Comparison of ENCODE assay signal across 1 cellular context in genomic region chr3:49666592-49666991, GRCh38.
A peak's percentile ranks its signal among the peaks of the same experiment; 100 is the strongest.
TF ChIP-seq lines count a peak whose summit lies in the region.

No MANE protein-coding gene starts in this region.

TF ChIP-seq in HepG2, 621 proteins besides CTCF, POLR2A, EP300 and RAD21 (continued from another document and continues in another):
- TF ChIP-seq ZNF225 (CRISPR knock-in tag; IDR thresholded peaks at IDR 0.05) (no peak), TEAD3 (CRISPR knock-in tag; optimal IDR thresholded peaks at IDR 0.05; ENCODE audit: borderline replicate concordance) (peak; percentile 91), MXI1 (IDR thresholded peaks at IDR 0.05; ENCODE audit: borderline replicate concordance, low read depth, low read length) (no peak), HNF1B (CRISPR knock-in tag; IDR thresholded peaks at IDR 0.05) (no peak), CCAR2 (optimal IDR thresholded peaks at IDR 0.05; ENCODE audit: low read depth, low read length) (no peak), ZNF44 (CRISPR knock-in tag; IDR thresholded peaks at IDR 0.05) (no peak), HOXA9 (CRISPR knock-in tag; IDR thresholded peaks at IDR 0.05; ENCODE audit: borderline replicate concordance) (no peak), ZNF747 (CRISPR knock-in tag; IDR thresholded peaks at IDR 0.05; ENCODE audit: borderline replicate concordance) (no peak), NR2F6 (IDR thresholded peaks at IDR 0.05) (peak; percentile 65), NR2F6 (CRISPR knock-in tag; IDR thresholded peaks at IDR 0.05) (peak; percentile 60; the same call in 1 of the 2 replicates), RAD51 (IDR thresholded peaks at IDR 0.05; ENCODE audit: borderline replicate concordance) (no peak), NFKB2 (CRISPR knock-in tag; IDR thresholded peaks at IDR 0.05; ENCODE audit: borderline replicate concordance) (no peak), AKAP8 (CRISPR knock-in tag; IDR thresholded peaks at IDR 0.05) (peak; percentile 20; the same call in 1 of the 2 replicates), ZNF660 (CRISPR knock-in tag; IDR thresholded peaks at IDR 0.05; ENCODE audit: borderline replicate concordance, low read depth) (no peak), ZNF713 (CRISPR knock-in tag; IDR thresholded peaks at IDR 0.05) (no peak), POGK (CRISPR knock-in tag; conservative IDR thresholded peaks at IDR 0.05) (no peak), FOXA3 (CRISPR knock-in tag; IDR thresholded peaks at IDR 0.05) (no peak), SKI (IDR thresholded peaks at IDR 0.05; ENCODE audit: partially characterized antibody) (no peak), GMEB1 (CRISPR knock-in tag; IDR thresholded peaks at IDR 0.05; ENCODE audit: borderline replicate concordance) (no peak), ZC3H13 (CRISPR knock-in tag; IDR thresholded peaks at IDR 0.05) (no peak), ZFAT (CRISPR knock-in tag; conservative IDR thresholded peaks at IDR 0.05) (no peak), SCMH1 (CRISPR knock-in tag; IDR thresholded peaks at IDR 0.05; ENCODE audit: borderline replicate concordance) (no peak), TAF15 (IDR thresholded peaks at IDR 0.05; ENCODE audit: low read depth, low read length, poor library complexity, severe bottlenecking) (no peak), CBX2 (IDR thresholded peaks at IDR 0.05; ENCODE audit: low read depth, low read length) (no peak), CBX2 (CRISPR knock-in tag; IDR thresholded peaks at IDR 0.05; ENCODE audit: low read depth) (no peak), PHF21A (CRISPR knock-in tag; IDR thresholded peaks at IDR 0.05) (peak; percentile 58; the same call in 1 of the 2 replicates), CEBPG (CRISPR knock-in tag; IDR thresholded peaks at IDR 0.05) (no peak), NCOR1 (IDR thresholded peaks at IDR 0.05; ENCODE audit: borderline replicate concordance, low read length) (peak; percentile 81), SALL2 (CRISPR knock-in tag; IDR thresholded peaks at IDR 0.05) (no peak), ZNF614 (CRISPR knock-in tag; IDR thresholded peaks at IDR 0.05; ENCODE audit: borderline replicate concordance) (no peak), KDM4B (CRISPR knock-in tag; IDR thresholded peaks at IDR 0.05) (no peak), ZMAT3 (CRISPR knock-in tag; conservative IDR thresholded peaks at IDR 0.05) (no peak), THRA (CRISPR knock-in tag; IDR thresholded peaks at IDR 0.05; ENCODE audit: borderline replicate concordance) (no peak), HNRNPLL (IDR thresholded peaks at IDR 0.05; ENCODE audit: low read depth, low read length, poor library complexity, severe bottlenecking) (no peak), ZNF878 (CRISPR knock-in tag; IDR thresholded peaks at IDR 0.05) (no peak), ZNF7 (CRISPR knock-in tag; IDR thresholded peaks at IDR 0.05) (no peak), FOXO1 (CRISPR knock-in tag; IDR thresholded peaks at IDR 0.05) (peak; percentile 48; the same call in 1 of the 2 replicates), KLF16 (CRISPR knock-in tag; IDR thresholded peaks at IDR 0.05) (0 out of 4 replicates have a peak, but pooled peaks of 1 of the 2 experiments have one; percentile 28), KMT2B (CRISPR knock-in tag; IDR thresholded peaks at IDR 0.05) (no peak), ZFY (CRISPR knock-in tag; IDR thresholded peaks at IDR 0.05) (0 out of 2 replicates have a peak, but pooled peaks have one; percentile 13), ZNF558 (CRISPR knock-in tag; IDR thresholded peaks at IDR 0.05; ENCODE audit: borderline replicate concordance) (no peak), MZF1 (CRISPR knock-in tag; IDR thresholded peaks at IDR 0.05; ENCODE audit: borderline replicate concordance) (no peak), TOPORS (CRISPR knock-in tag; IDR thresholded peaks at IDR 0.05) (no peak), ISX (CRISPR knock-in tag; conservative IDR thresholded peaks at IDR 0.05) (no peak), TFDP1 (CRISPR knock-in tag; IDR thresholded peaks at IDR 0.05; ENCODE audit: borderline replicate concordance) (no peak; the same call in 1 of the 2 replicates), MIXL1 (CRISPR knock-in tag; IDR thresholded peaks at IDR 0.05) (0 out of 2 replicates have a peak, but pooled peaks have one; percentile 55), ELF3 (CRISPR knock-in tag; IDR thresholded peaks at IDR 0.05) (peak; percentile 51; the same call in 1 of the 2 replicates), HNF4G (IDR thresholded peaks at IDR 0.05; ENCODE audit: borderline replicate concordance, low read depth, low read length) (peak; percentile 96), HNF4G (CRISPR knock-in tag; IDR thresholded peaks at IDR 0.05; ENCODE audit: borderline replicate concordance, low read depth) (peak; percentile 95), ZBTB42 (CRISPR knock-in tag; IDR thresholded peaks at IDR 0.05) (no peak), RCOR2 (CRISPR knock-in tag; IDR thresholded peaks at IDR 0.05) (no peak), TEF (CRISPR knock-in tag; IDR thresholded peaks at IDR 0.05) (no peak), ZBED4 (CRISPR knock-in tag; IDR thresholded peaks at IDR 0.05; ENCODE audit: borderline replicate concordance) (no peak), IRF9 (CRISPR knock-in tag; IDR thresholded peaks at IDR 0.05; ENCODE audit: borderline replicate concordance) (no peak), PRDM15 (CRISPR knock-in tag; IDR thresholded peaks at IDR 0.05) (no peak)
